ENCODE assay signal across 11 cellular contexts in genomic region chr12:47222592-47222959, GRCh38.
DNase-seq lines count a peak whose midpoint lies in the region; ATAC-seq and TF ChIP-seq lines count a peak whose summit lies in the region.
"Had no signal": no experiment of that assay in that cellular context is flagged by ENCODE, and none has a peak within 500 bp of the region (broad histone marks: within the 10 kb centered on the region; RNA-seq: fewer than 3 reads in every experiment).

No MANE protein-coding gene starts in this region.

- H2AK5ac ChIP-seq in neuronal stem cell (ENCODE audit: low read depth, low read length): no peak overlapping the region

- no peaks in the 10 kb centered on the region for H3K79me2 ChIP-seq in GM23338 (replicated peaks; ENCODE audit: insufficient read depth)

- no CpG with 5 or more reads among the region's 2 CpGs for WGBS in neuronal stem cell (ENCODE audit: extremely low coverage in 2 of 2, insufficient read length in 2 of 2, insufficient replicate concordance in 1 of 2), 2 donors

- H2BK5ac ChIP-seq in neuronal stem cell (ENCODE audit: low read length): no peak overlapping the region

- H3K9me3 Mint-ChIP-seq in GM23338 (no peaks in the 10 kb centered on the region), CD14-positive monocyte (no peaks in the 10 kb centered on the region)

- no peak overlapping the region for H4K8ac ChIP-seq in neuronal stem cell (ENCODE audit: low read depth, low read length)

- H3K18ac ChIP-seq in neuronal stem cell (ENCODE audit: low read length): no peak overlapping the region

- peak overlapping the region; percentile 98 for H3K27ac Mint-ChIP-seq in GM23338
- peak overlapping the region in 2 of 7 donors; percentile 60 to 64 for H3K27ac Mint-ChIP-seq in CD14-positive monocyte

- peaks cover 64% of the 10 kb centered on the region for H3K4me1 Mint-ChIP-seq in GM23338
- H3K4me1 Mint-ChIP-seq in CD14-positive monocyte: peaks cover 25% of the 10 kb centered on the region

- no peaks in the 10 kb centered on the region for H3K9me2 ChIP-seq in GM23338 (ENCODE audit: insufficient read depth)

- peak overlapping the region; percentile 73 for H3K4me3 Mint-ChIP-seq in GM23338
- H3K4me3 Mint-ChIP-seq in CD14-positive monocyte: no peak overlapping the region

- peak overlapping the region; percentile 96 for H3K27ac ChIP-seq in GM23338 (ENCODE audit: low read depth)
- peak overlapping the region; percentile 72 for H3K27ac ChIP-seq in SK-N-MC
- H3K27ac ChIP-seq in foreskin keratinocyte: peak overlapping the region; percentile 21
- no peak overlapping the region for H3K27ac ChIP-seq in neuronal stem cell (replicated peaks; ENCODE audit: low read length)
- H3K27ac ChIP-seq: ascending aorta had no signal

- ATAC-seq in GM23338: peak; percentile 70
- no peak for ATAC-seq in foreskin keratinocyte
- ATAC-seq in GM18502 (IDR thresholded peaks at IDR 0.05; ENCODE audit: poor library complexity, unreplicated experiment): no peak

- intact Hi-C loops in CD14-positive monocyte (cut with micrococcal nuclease): no loop called here

- H2AFZ ChIP-seq in GM23338: no peak overlapping the region
- H2AFZ ChIP-seq in neuronal stem cell (ENCODE audit: low read length): peak overlapping the region; percentile 58

- no peak overlapping the region for H4K91ac ChIP-seq in neuronal stem cell (ENCODE audit: low read depth, low read length, poor library complexity)

- H3K27me3 ChIP-seq in GM23338 (ENCODE audit: insufficient read depth) (no peaks in the 10 kb centered on the region), foreskin keratinocyte (no peaks in the 10 kb centered on the region), neuronal stem cell (ENCODE audit: control insufficient read depth in 3 of 3, insufficient read depth in 3 of 3, low read depth in 1 of 3, low read length in 3 of 3) (no peaks in the 10 kb centered on the region)
- H3K27me3 ChIP-seq: ascending aorta, upper lobe of left lung had no signal

- H3K4me1 ChIP-seq in GM23338 (ENCODE audit: insufficient read depth) (peaks cover 51% of the 10 kb centered on the region), foreskin keratinocyte (peaks cover 13% of the 10 kb centered on the region), neuronal stem cell (ENCODE audit: control insufficient read depth in 2 of 2, insufficient read depth in 1 of 2, low read depth in 1 of 2, low read length in 2 of 2) (peaks cover 0 to 9% of the 10 kb centered on the region in 2 donors)

- H3K4ac ChIP-seq in neuronal stem cell (ENCODE audit: low read length): no peak overlapping the region

- H3K23ac ChIP-seq in neuronal stem cell (ENCODE audit: low read depth, low read length, poor library complexity): no peak overlapping the region

- TF ChIP-seq CTCF in GM23338 (conservative IDR thresholded peaks at IDR 0.05; ENCODE audit: low read depth in 2 of 2) (no peak), foreskin keratinocyte (conservative IDR thresholded peaks at IDR 0.05) (no peak), CD14-positive monocyte (IDR thresholded peaks at IDR 0.05) (no peak)

- no peak overlapping the region for H3K14ac ChIP-seq in neuronal stem cell (ENCODE audit: low read length)

- H3K4me3 ChIP-seq in GM23338: peak overlapping the region; percentile 34
- no peak overlapping the region for H3K4me3 ChIP-seq in SK-N-MC
- H3K4me3 ChIP-seq in neuronal stem cell (ENCODE audit: low read length in 2 of 2): no peak overlapping the region

- H3K4me2 ChIP-seq in GM23338 (peak overlapping the region; percentile 57), neuronal stem cell (ENCODE audit: insufficient read depth, low read length, poor library complexity, severe bottlenecking) (no peak overlapping the region)

- no peaks in the 10 kb centered on the region for H4K20me1 ChIP-seq in GM23338 (replicated peaks; ENCODE audit: insufficient read depth)

- DNase-seq in GM23338 (ENCODE audit: low spot score): peak; percentile 20
- DNase-seq in SK-N-MC (ENCODE audit: low read depth, low spot score): no peak
- no peak for DNase-seq in foreskin keratinocyte
- DNase-seq in neuronal stem cell (ENCODE audit: low spot score): no peak
- no peak for DNase-seq in anterior cingulate cortex (lab: John Stamatoyannopoulos, UW)
- no peak for DNase-seq in NCI-H1694 treated with DMSO at 0.1 percent for 48 hours (lab: John Stamatoyannopoulos, UW)
- no peak for DNase-seq in CD14-positive monocyte (ENCODE audit: low spot score)
- DNase-seq: posterior cingulate gyrus, upper lobe of left lung had no signal

- H3K79me1 ChIP-seq in neuronal stem cell (ENCODE audit: low read depth, low read length): no peaks in the 10 kb centered on the region

- H3K36me3 ChIP-seq in GM23338 (ENCODE audit: insufficient read depth) (no peaks in the 10 kb centered on the region), SK-N-MC (ENCODE audit: insufficient read depth, low read length) (no peaks in the 10 kb centered on the region), neuronal stem cell (replicated peaks in 1 of 2; ENCODE audit: control insufficient read depth in 2 of 2, insufficient read depth in 2 of 2, low read length in 2 of 2) (no peaks in the 10 kb centered on the region)

- no peak overlapping the region for H2BK12ac ChIP-seq in neuronal stem cell (ENCODE audit: low read length)

- H3K36me3 Mint-ChIP-seq in GM23338 (ENCODE audit: low read depth) (no peaks in the 10 kb centered on the region), CD14-positive monocyte (peaks cover 0 to 4% of the 10 kb centered on the region in 2 donors)

- H2BK15ac ChIP-seq in neuronal stem cell (ENCODE audit: low read length): no peak overlapping the region

- peak overlapping the region; percentile 59 for H3K9ac ChIP-seq in SK-N-MC (ENCODE audit: insufficient read length)
- H3K9ac ChIP-seq in neuronal stem cell (ENCODE audit: low read depth, low read length, poor library complexity): no peak overlapping the region

- no peaks in the 10 kb centered on the region for H3K9me3 ChIP-seq in SK-N-MC (ENCODE audit: low read depth, low read length)
- no peaks in the 10 kb centered on the region for H3K9me3 ChIP-seq in neuronal stem cell (replicated peaks in 1 of 2; ENCODE audit: control insufficient read depth in 2 of 2, insufficient read depth in 1 of 2, low read depth in 1 of 2, low read length in 2 of 2)
- H3K9me3 ChIP-seq: ascending aorta, upper lobe of left lung had no signal

- H3K27me3 Mint-ChIP-seq in GM23338 (ENCODE audit: insufficient read depth, low read depth, poor library complexity): peaks cover 8% of the 10 kb centered on the region
- peaks cover 0 to 1% (median 0%) of the 10 kb centered on the region in 3 donors for H3K27me3 Mint-ChIP-seq in CD14-positive monocyte (ENCODE audit: low read depth in 3 of 3)

- peaks cover 5% of the 10 kb centered on the region; the same call in 1 of the 2 replicates for H3F3A ChIP-seq in GM23338 (replicated peaks; ENCODE audit: low read depth)

- H2BK120ac ChIP-seq in neuronal stem cell (ENCODE audit: low read depth, low read length): no peak overlapping the region

TF ChIP-seq in GM23338, 12 proteins besides CTCF, POLR2A, EP300 and RAD21:
- TF ChIP-seq ZNF114 (CRISPR knock-in tag; IDR thresholded peaks at IDR 0.05): no peak
- TF ChIP-seq NANOG (IDR thresholded peaks at IDR 0.05; ENCODE audit: borderline replicate concordance): no peak
- no peak for TF ChIP-seq REST (IDR thresholded peaks at IDR 0.05; ENCODE audit: unreplicated experiment)
- TF ChIP-seq ZNF331 (CRISPR knock-in tag; IDR thresholded peaks at IDR 0.05; ENCODE audit: low read depth): no peak
- TF ChIP-seq CREB1 (CRISPR knock-in tag; IDR thresholded peaks at IDR 0.05; ENCODE audit: low read depth): no peak
- TF ChIP-seq POLR2AphosphoS5 (IDR thresholded peaks at IDR 0.05; ENCODE audit: low read depth): no peak
- TF ChIP-seq EZH2 (IDR thresholded peaks at IDR 0.05; ENCODE audit: low read depth, unreplicated experiment): no peak
TF ChIP-seq in GM23338: peak in this region for 0.
